ENCODE assay signal across 9 cellular contexts in the genomic region with DNA sequence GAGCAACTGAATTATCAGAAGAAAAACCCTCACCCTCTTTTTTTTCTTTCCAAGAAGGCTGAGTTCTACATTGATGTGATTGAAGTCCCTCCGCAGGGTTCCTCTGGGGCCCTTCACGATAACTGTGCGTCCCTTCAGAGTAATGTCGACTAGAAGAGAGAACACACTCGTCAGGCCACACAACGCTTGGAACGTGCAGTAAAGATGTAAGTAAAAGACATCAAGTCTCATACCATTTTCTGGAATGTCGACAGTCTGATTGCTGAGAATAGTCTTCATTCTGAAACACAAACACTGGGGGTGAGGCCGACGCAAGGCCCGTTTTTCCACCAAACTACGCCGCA. TPM values are rescaled to one million over a fixed set of nuclear protein-coding genes. Genes with fewer than 3 reads are reported as not detected.
A peak's percentile ranks its signal among the peaks of the same experiment; 100 is the strongest.
DNase-seq lines count a peak whose midpoint lies in the region; ATAC-seq, FAIRE-seq and TF ChIP-seq lines count a peak whose summit lies in the region.
"Not testable (repeated sequence)": the region's sequence is repeated elsewhere in the genome, so short reads cannot be mapped to it uniquely, and the experiment has no call there.
"Had no signal": no experiment of that assay in that cellular context is flagged by ENCODE, and none has a peak within 500 bp of the region (broad histone marks: within the 10 kb centered on the region; RNA-seq: fewer than 3 reads in every experiment).

No MANE protein-coding gene starts in this region.

- not testable (repeated sequence) for BruUV-seq in Caco-2 (replicated peaks; lab: Mats Ljungman, UMichigan); endothelial cell of umbilical vein (replicated peaks; lab: Mats Ljungman, UMichigan)

- H3K27me3 ChIP-seq in Caco-2 (replicated peaks; ENCODE audit: control insufficient read depth, insufficient read depth, low read length); adipocyte (replicated peaks; ENCODE audit: control insufficient read depth, insufficient read depth, low read length); endothelial cell of umbilical vein (ENCODE audit: control insufficient read depth in 2 of 2, insufficient read depth in 2 of 2, low read length in 2 of 2); neuron (ENCODE audit: insufficient read depth, low read length); testis: not testable (repeated sequence)

- peak overlapping the region; percentile 76 for H3K4me3 ChIP-seq in Caco-2 (ENCODE audit: low read depth, low read length)
- H3K4me3 ChIP-seq in SK-N-MC: peak overlapping the region; percentile 99
- H3K4me3 ChIP-seq in adipocyte (ENCODE audit: low read length): peak overlapping the region; percentile 100
- peak overlapping the region; percentile 55 to 99 (median 59) for H3K4me3 ChIP-seq in endothelial cell of umbilical vein (replicated peaks in 1 of 3; ENCODE audit: insufficient read depth in 1 of 3, low read depth in 1 of 3, low read length in 3 of 3)
- peak overlapping the region; percentile 99 for H3K4me3 ChIP-seq in kidney (ENCODE audit: low read length in 2 of 2)
- peak overlapping the region; percentile 70 for H3K4me3 ChIP-seq in neuron (ENCODE audit: low read length)
- H3K4me3 ChIP-seq in testis: peak overlapping the region; percentile 65 to 86

- not testable (repeated sequence) for TF ChIP-seq CTCF in Caco-2 (IDR thresholded peaks at IDR 0.05; ENCODE audit: insufficient read depth in 1 of 2, low read depth in 1 of 2, low read length in 1 of 2, severe bottlenecking in 1 of 2, unreplicated experiment in 1 of 2); endothelial cell of umbilical vein (IDR thresholded peaks at IDR 0.05; ENCODE audit: extremely low read depth in 1 of 2, insufficient read depth in 1 of 2, low read depth in 1 of 2, low read length in 2 of 2); kidney (IDR thresholded peaks at IDR 0.05; ENCODE audit: borderline replicate concordance, extremely low read depth, insufficient read depth); testis (IDR thresholded peaks at IDR 0.05)

- H3K9me3 ChIP-seq in Caco-2; SK-N-MC (ENCODE audit: low read depth, low read length); adipocyte (ENCODE audit: control insufficient read depth, low read length); endothelial cell of umbilical vein (replicated peaks; ENCODE audit: control insufficient read depth, insufficient read depth, low read length); kidney (ENCODE audit: control insufficient read depth in 1 of 2, low read length in 2 of 2); neuron (ENCODE audit: low read length); testis: not testable (repeated sequence)

- peaks cover 13% of the 10 kb centered on the region for H3K36me3 ChIP-seq in Caco-2 (ENCODE audit: control insufficient read depth, insufficient read depth, low read length)
- H3K36me3 ChIP-seq in SK-N-MC (ENCODE audit: insufficient read depth, low read length): peaks cover 60% of the 10 kb centered on the region
- H3K36me3 ChIP-seq in adipocyte (ENCODE audit: control insufficient read depth, insufficient read depth, low read length, severe bottlenecking): peaks cover 51% of the 10 kb centered on the region
- peaks cover 11 to 26% of the 10 kb centered on the region in 2 experiments for H3K36me3 ChIP-seq in endothelial cell of umbilical vein (ENCODE audit: control insufficient read depth in 2 of 2, extremely low read depth in 1 of 2, insufficient read depth in 2 of 2, low read length in 2 of 2)
- peaks cover 21 to 39% of the 10 kb centered on the region in 2 donors for H3K36me3 ChIP-seq in kidney (ENCODE audit: control insufficient read depth in 1 of 2, insufficient read depth in 2 of 2, low read length in 2 of 2)
- H3K36me3 ChIP-seq in neuron (ENCODE audit: insufficient read depth, low read length): peaks cover 56% of the 10 kb centered on the region
- not testable (repeated sequence) for H3K36me3 ChIP-seq in testis (ENCODE audit: low read depth, missing control alignments)

- intact Hi-C loops in Caco-2 (cut with micrococcal nuclease; ENCODE audit: unreplicated experiment) (loop anchor here (10.0 kb wide), 1 partner anchor 553 kb away; no protein-coding TSS in a partner anchor), endothelial cell of umbilical vein (cut with micrococcal nuclease) (loop anchor here (1.0 kb wide), 1 partner anchor 276 kb away; a partner anchor contains a TSS), testis (cut with DNase I; ENCODE audit: low total_unique reads) (loop anchor here (5.0 kb wide), 1 partner anchor 519 kb away; a partner anchor contains a TSS)
- intact Hi-C loops in kidney (cut with DNase I): not testable (repeated sequence)

- H3K9ac ChIP-seq in SK-N-MC (ENCODE audit: insufficient read length) (peak overlapping the region; percentile 92), adipocyte (ENCODE audit: low read length) (peak overlapping the region; percentile 98), endothelial cell of umbilical vein (replicated peaks; ENCODE audit: extremely low read depth, insufficient read depth, low read length) (peak overlapping the region; percentile 92), kidney (ENCODE audit: low read length in 2 of 2) (peak overlapping the region; percentile 93 to 94)

- peak overlapping the region; percentile 97 for H3K4me2 ChIP-seq in endothelial cell of umbilical vein (ENCODE audit: insufficient read depth, low read length)

- peak overlapping the region; percentile 88 for H3K4me3 Mint-ChIP-seq in Caco-2 (ENCODE audit: unreplicated experiment)

- peaks cover 17% of the 10 kb centered on the region for H3K4me1 ChIP-seq in Caco-2
- H3K4me1 ChIP-seq in adipocyte (ENCODE audit: control insufficient read depth, insufficient read depth, low read length): peaks cover 27% of the 10 kb centered on the region
- H3K4me1 ChIP-seq in endothelial cell of umbilical vein (ENCODE audit: control insufficient read depth, extremely low read depth, insufficient read depth, low read length): peaks cover 26% of the 10 kb centered on the region
- peaks cover 10 to 16% of the 10 kb centered on the region in 2 donors for H3K4me1 ChIP-seq in kidney (ENCODE audit: control insufficient read depth in 1 of 2, insufficient read depth in 1 of 2, low read depth in 1 of 2, low read length in 2 of 2)
- H3K4me1 ChIP-seq in neuron (ENCODE audit: insufficient read depth, low read length): peaks cover 19% of the 10 kb centered on the region
- H3K4me1 ChIP-seq in testis: peaks cover 17% of the 10 kb centered on the region

- H3K27ac ChIP-seq in SK-N-MC (peak overlapping the region; percentile 96), endothelial cell of umbilical vein (ENCODE audit: insufficient read depth, low read depth, low read length) (peak overlapping the region; percentile 83), kidney (ENCODE audit: low read depth in 2 of 2, low read length in 2 of 2) (peak overlapping the region; percentile 93 to 96), testis (peak overlapping the region; percentile 93)

- not testable (repeated sequence) for TF ChIP-seq POLR2A in endothelial cell of umbilical vein (IDR thresholded peaks at IDR 0.05; ENCODE audit: low read depth, low read length); testis (IDR thresholded peaks at IDR 0.05)

- H3K4me1 Mint-ChIP-seq in Caco-2 (ENCODE audit: low read depth, unreplicated experiment): not testable (repeated sequence)

- not testable (repeated sequence) for DNase-seq in Caco-2; SK-N-MC (ENCODE audit: low read depth, low spot score); adipocyte (ENCODE audit: low read depth); endothelial cell of umbilical vein (ENCODE audit: low read depth, low spot score); kidney; testis

- H3K9me1 ChIP-seq in endothelial cell of umbilical vein (replicated peaks; ENCODE audit: control insufficient read depth, extremely low read depth, insufficient read depth, low read length): not testable (repeated sequence)

- peak; percentile 1 for ATAC-seq in HG03432 (IDR thresholded peaks at IDR 0.05; ENCODE audit: unreplicated experiment)

- dilution Hi-C loops in endothelial cell of umbilical vein (cut with MboI; ENCODE audit: extremely low pct_ligation_motif_present, low sequenced_read_pairs): not testable (repeated sequence)

- H3K9me3 Mint-ChIP-seq in Caco-2 (ENCODE audit: unreplicated experiment): not testable (repeated sequence)

- not testable (repeated sequence) for H4K20me1 ChIP-seq in endothelial cell of umbilical vein (replicated peaks; ENCODE audit: control insufficient read depth, extremely low read depth, insufficient read depth, low read length)

- H3K79me2 ChIP-seq in endothelial cell of umbilical vein (ENCODE audit: control insufficient read depth, insufficient read depth, low read length): peaks cover 42% of the 10 kb centered on the region

- CTCF ChIA-PET in Caco-2 (lab: Charles Lee) (interaction anchor here (0.6 kb wide), 1 partner anchor 28 kb away, joined by 4 read pairs; no protein-coding TSS in a partner anchor), endothelial cell of umbilical vein (lab: Charles Lee) (interaction anchor here (0.7 kb wide), 1 partner anchor 11 kb away, joined by 5 read pairs; no protein-coding TSS in a partner anchor)

- H3K27ac Mint-ChIP-seq in Caco-2 (ENCODE audit: unreplicated experiment): peak overlapping the region; percentile 96

- POLR2A ChIA-PET in Caco-2 (lab: Charles Lee) (interaction anchor here (0.6 to 2.6 kb wide), 4 partner anchors 10 to 108 kb away, joined by 3 to 13 read pairs (median 7); a partner anchor contains a TSS), endothelial cell of umbilical vein (lab: Charles Lee) (interaction anchor here (0.8 to 2.0 kb wide), 2 partner anchors 9 to 69 kb away, joined by 3 to 8 read pairs; a partner anchor contains a TSS)

- peaks cover 69% of the 10 kb centered on the region for H3K36me3 Mint-ChIP-seq in Caco-2 (ENCODE audit: insufficient read depth, unreplicated experiment)

- H2AFZ ChIP-seq in endothelial cell of umbilical vein (ENCODE audit: low read depth, low read length); neuron (ENCODE audit: low read depth, low read length): not testable (repeated sequence)

- WGBS in testis, 2 donors: 0% methylated on average over 13 of the region's 13 CpGs

- not testable (repeated sequence) for H3K27me3 Mint-ChIP-seq in Caco-2 (ENCODE audit: insufficient read depth, unreplicated experiment)

- FAIRE-seq in endothelial cell of umbilical vein (lab: Jason Lieb, UNC); kidney (lab: Jason Lieb, UNC): not testable (repeated sequence)

RNA-seq across cellular contexts. Expression of a gene that starts 0.6 kb away (rescaled TPM):
- total RNA-seq in Caco-2 (2022): 976 and 978 TPM in 2 replicates
- 963 and 988 TPM in 2 replicates for total RNA-seq in endothelial cell of umbilical vein
- 547 and 1,186 TPM in 2 replicates for polyA plus RNA-seq in endothelial cell of umbilical vein
- polyA plus RNA-seq in endothelial cell of umbilical vein (2011; cell fraction: cytosol; rRNA removed): 1,188 and 1,430 TPM in 2 replicates
- polyA plus RNA-seq in endothelial cell of umbilical vein (2011; cell fraction: nucleus; rRNA removed): 316 and 532 TPM in 2 replicates
- 1,381 and 1,788 TPM in 2 replicates for polyA plus RNA-seq in endothelial cell of umbilical vein (2012)
- polyA minus RNA-seq in endothelial cell of umbilical vein: 69.0 and 71.6 TPM in 2 replicates
- polyA minus RNA-seq in endothelial cell of umbilical vein (2011; cell fraction: cytosol; rRNA and poly(A)+ RNA removed): 525 TPM
- polyA minus RNA-seq in endothelial cell of umbilical vein (2011; cell fraction: nucleus; rRNA and poly(A)+ RNA removed): 185 and 229 TPM in 2 replicates
- total RNA-seq in kidney: 1,087 TPM
- polyA plus RNA-seq in kidney (ENCODE audit: insufficient read depth, low read depth, low replicate concordance): 2,403 TPM
- 1,000 to 10,000 TPM in 1 of 2 donors, 100 to 1,000 TPM in 1; 755 to 1,313 TPM for total RNA-seq in testis
- polyA plus RNA-seq in testis (ENCODE audit: insufficient read depth, low read depth, low replicate concordance): 1,315 TPM

RNA-seq across cellular contexts. Expression of a gene that starts 0.7 kb away (rescaled TPM):
- total RNA-seq in Caco-2 (2022) (19.5 and 21.1 TPM in 2 replicates), endothelial cell of umbilical vein (9.7 and 11.3 TPM in 2 replicates), kidney (14.9 TPM), testis (10 to 100 TPM; 24.0 to 31.1 TPM)
- polyA plus RNA-seq in endothelial cell of umbilical vein (4.0 and 5.5 TPM in 2 replicates), kidney (ENCODE audit: insufficient read depth, low read depth, low replicate concordance) (30.5 TPM), testis (ENCODE audit: insufficient read depth, low read depth, low replicate concordance) (59.0 TPM)
- polyA plus RNA-seq in endothelial cell of umbilical vein (2011; cell fraction: cytosol; rRNA removed): 8.1 and 8.9 TPM in 2 replicates
- polyA plus RNA-seq in endothelial cell of umbilical vein (2011; cell fraction: nucleus; rRNA removed): 8.6 and 10.3 TPM in 2 replicates
- polyA plus RNA-seq in endothelial cell of umbilical vein (2012): 6.0 and 12.3 TPM in 2 replicates
- 2.3 and 5.6 TPM in 2 replicates for polyA minus RNA-seq in endothelial cell of umbilical vein
- polyA minus RNA-seq in endothelial cell of umbilical vein (2011; cell fraction: cytosol; rRNA and poly(A)+ RNA removed): 5.6 TPM
- polyA minus RNA-seq in endothelial cell of umbilical vein (2011; cell fraction: nucleus; rRNA and poly(A)+ RNA removed): 4.5 and 7.2 TPM in 2 replicates

RNA-seq across cellular contexts. Expression of a gene that starts 51.4 kb away (rescaled TPM):
- total RNA-seq in Caco-2 (2022): 2.2 TPM in 2 replicates
- not detected in 2 replicates for total RNA-seq in endothelial cell of umbilical vein
- 0.01 and 0.02 TPM in 2 replicates for polyA plus RNA-seq in endothelial cell of umbilical vein
- polyA plus RNA-seq in endothelial cell of umbilical vein (2011; cell fraction: cytosol; rRNA removed): 0.01 and 0.03 TPM in 2 replicates
- polyA plus RNA-seq in endothelial cell of umbilical vein (2011; cell fraction: nucleus; rRNA removed): not detected in 2 replicates
- polyA plus RNA-seq in endothelial cell of umbilical vein (2012): 0.03 TPM in 1 of 2 replicates, not detected in the other
- not detected in 2 replicates for polyA minus RNA-seq in endothelial cell of umbilical vein
- polyA minus RNA-seq in endothelial cell of umbilical vein (2011; cell fraction: cytosol; rRNA and poly(A)+ RNA removed): not detected
- polyA minus RNA-seq in endothelial cell of umbilical vein (2011; cell fraction: nucleus; rRNA and poly(A)+ RNA removed): not detected in 2 replicates
- total RNA-seq in kidney: not detected
- polyA plus RNA-seq in kidney (ENCODE audit: insufficient read depth, low read depth, low replicate concordance): 0.41 TPM
- total RNA-seq in testis: 1 to 10 TPM; 1.1 to 1.4 TPM
- 6.6 TPM for polyA plus RNA-seq in testis (ENCODE audit: insufficient read depth, low read depth, low replicate concordance)
- total RNA-seq: occipital lobe had no signal
